In the genomic region with DNA sequence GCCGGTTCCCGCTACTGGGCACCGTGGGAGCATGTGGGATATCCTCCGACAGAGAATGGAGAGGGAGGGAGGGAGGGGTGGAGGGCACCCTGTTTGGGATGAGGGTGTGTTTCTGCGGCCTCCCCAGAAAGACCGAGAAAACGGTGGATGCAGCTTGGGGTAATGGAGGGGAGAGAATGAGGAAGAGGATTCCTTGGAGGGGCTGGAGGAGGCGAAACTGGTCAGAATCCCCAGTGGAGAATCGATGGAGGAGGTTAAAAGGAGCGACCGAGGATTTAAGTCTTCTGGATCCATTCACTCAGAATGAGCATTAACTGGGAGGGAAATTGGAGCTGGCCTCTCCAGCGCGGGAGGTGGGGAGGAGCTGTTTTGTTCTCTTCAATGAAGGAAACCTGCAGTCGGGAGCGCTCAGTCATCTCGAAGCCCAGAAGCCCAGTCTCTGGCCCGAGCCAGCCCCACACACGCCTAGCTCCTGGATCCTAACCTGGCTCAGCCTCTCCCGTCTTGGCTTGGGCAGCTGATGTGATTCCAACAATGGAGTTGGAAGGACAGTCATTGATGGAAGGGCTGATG, we compare ENCODE assay signal across 8 cellular contexts. TPM values are rescaled to one million over a fixed set of nuclear protein-coding genes. Genes with fewer than 3 reads are reported as not detected.
DNase-seq lines count a peak whose midpoint lies in the region; ATAC-seq and TF ChIP-seq lines count a peak whose summit lies in the region.

No MANE protein-coding gene starts in this region.

- no peaks in the 10 kb centered on the region for H3K9me3 Mint-ChIP-seq in T-helper 2 cell treated with Interferon-gamma antibody and Interleukin-4, amounts not matched to agents 5 μg/mL and 100 μg/mL, for 36 hours
- H3K9me3 Mint-ChIP-seq in effector memory CD8-positive, alpha-beta T cell, result no peaks in the 10 kb centered on the region

- intact Hi-C loops in OCI-LY7 (cut with micrococcal nuclease; ENCODE audit: unreplicated experiment), result no loop called here

- H3K27ac Mint-ChIP-seq in T-helper 2 cell treated with Interferon-gamma antibody and Interleukin-4, amounts not matched to agents 5 μg/mL and 100 μg/mL, for 36 hours, result peak overlapping the region; percentile 81
- peak overlapping the region; percentile 96 for H3K27ac Mint-ChIP-seq in effector memory CD8-positive, alpha-beta T cell

- H3K4me3 Mint-ChIP-seq in T-helper 2 cell treated with Interferon-gamma antibody and Interleukin-4, amounts not matched to agents 5 μg/mL and 100 μg/mL, for 36 hours, result peak overlapping the region; percentile 90
- peak overlapping the region; percentile 91 to 92 for H3K4me3 Mint-ChIP-seq in effector memory CD8-positive, alpha-beta T cell

- ATAC-seq in effector memory CD8-positive, alpha-beta T cell (replicated peaks), result no peak

- DNase-seq in T-helper 2 cell treated with Interferon-gamma antibody and Interleukin-4, amounts not matched to agents 5 μg/mL and 100 μg/mL, for 36 hours (ENCODE audit: low spot score), result no peak
- DNase-seq in T-helper 2 cell, result no peak
- no peak for DNase-seq in OCI-LY7 (ENCODE audit: low spot score)
- no peak for DNase-seq in effector memory CD8-positive, alpha-beta T cell
- DNase-seq in NAMALWA (ENCODE audit: low spot score), result no peak
- no peak for DNase-seq in SIG-M5 treated with dmso at 0.1 percent for 504 hours (lab: John Stamatoyannopoulos, UW; ENCODE audit: unreplicated experiment)

- BruUV-seq in OCI-LY7 (replicated peaks; lab: Mats Ljungman, UMichigan), result no TSS peak

- TF ChIP-seq CTCF in OCI-LY7 (conservative IDR thresholded peaks at IDR 0.05; ENCODE audit: low read length), result no peak

- H4K20me1 ChIP-seq in OCI-LY7 (ENCODE audit: insufficient read depth, low read length), result no peaks in the 10 kb centered on the region

- peak overlapping the region in 1 of 2 donors; percentile 84 for H3K9ac ChIP-seq in mucosa of rectum (ENCODE audit: low read depth in 1 of 2, low read length in 2 of 2)

- H3K9me3 ChIP-seq in OCI-LY7 (ENCODE audit: low read length) (no peaks in the 10 kb centered on the region), mucosa of rectum (ENCODE audit: control insufficient read depth in 2 of 2, low read length in 2 of 2) (no peaks in the 10 kb centered on the region)

- 6% methylated on average over 19 of the region's 19 CpGs for WGBS in urinary bladder

- H3K4me3 ChIP-seq in OCI-LY7 (ENCODE audit: low read depth, low read length, poor library complexity, severe bottlenecking) (peak overlapping the region; percentile 70), mucosa of rectum (ENCODE audit: low read length in 2 of 2) (peak overlapping the region; percentile 79 to 81), urinary bladder (ENCODE audit: low read depth, low read length) (peak overlapping the region; percentile 28)

- no peaks in the 10 kb centered on the region for H3K79me2 ChIP-seq in OCI-LY7 (ENCODE audit: insufficient read depth, low read depth, low read length)

- H3K4me1 ChIP-seq in OCI-LY7 (ENCODE audit: insufficient read depth, low read length, poor library complexity, severe bottlenecking), result peaks cover 25% of the 10 kb centered on the region
- H3K4me1 ChIP-seq in mucosa of rectum (ENCODE audit: control insufficient read depth in 2 of 2, insufficient read depth in 2 of 2, low read length in 2 of 2), result peaks cover 8 to 11% of the 10 kb centered on the region in 2 donors
- H3K4me1 ChIP-seq in urinary bladder (ENCODE audit: insufficient read depth), result peaks cover 2% of the 10 kb centered on the region

- POLR2A ChIA-PET in OCI-LY7 (lab: Charles Lee), result interaction anchor here (0.6 to 1.3 kb wide), 3 partner anchors 16 to 36 kb away, joined by 3 read pairs; no protein-coding TSS in a partner anchor

- H3K36me3 ChIP-seq in OCI-LY7 (ENCODE audit: insufficient read depth, low read length) (no peaks in the 10 kb centered on the region), mucosa of rectum (ENCODE audit: control insufficient read depth in 2 of 2, insufficient read depth in 2 of 2, low read length in 2 of 2) (no peaks in the 10 kb centered on the region), urinary bladder (ENCODE audit: insufficient read depth) (no peaks in the 10 kb centered on the region)

- peak overlapping the region; percentile 99 for H2AFZ ChIP-seq in OCI-LY7 (ENCODE audit: low read length)

- H3K27me3 Mint-ChIP-seq in T-helper 2 cell treated with Interferon-gamma antibody and Interleukin-4, amounts not matched to agents 5 μg/mL and 100 μg/mL, for 36 hours (ENCODE audit: low read depth), result peaks cover 14% of the 10 kb centered on the region
- peaks cover 0 to 13% of the 10 kb centered on the region in 2 donors for H3K27me3 Mint-ChIP-seq in effector memory CD8-positive, alpha-beta T cell

- peaks cover 6% of the 10 kb centered on the region for H3K36me3 Mint-ChIP-seq in T-helper 2 cell treated with Interferon-gamma antibody and Interleukin-4, amounts not matched to agents 5 μg/mL and 100 μg/mL, for 36 hours (ENCODE audit: low read depth)
- H3K36me3 Mint-ChIP-seq in effector memory CD8-positive, alpha-beta T cell (ENCODE audit: insufficient read depth), result peaks cover 20% of the 10 kb centered on the region

- H3K27ac ChIP-seq in OCI-LY7 (ENCODE audit: low read depth, low read length, poor library complexity, severe bottlenecking), result no peak overlapping the region
- peak overlapping the region in 1 of 2 donors; percentile 38 for H3K27ac ChIP-seq in mucosa of rectum (ENCODE audit: low read depth in 2 of 2, low read length in 2 of 2)
- no peak overlapping the region for H3K27ac ChIP-seq in urinary bladder (ENCODE audit: low read depth)

- H3K9me2 ChIP-seq in OCI-LY7 (ENCODE audit: insufficient read depth, low read length), result no peaks in the 10 kb centered on the region

- no peaks in the 10 kb centered on the region for H3K27me3 ChIP-seq in mucosa of rectum (ENCODE audit: control insufficient read depth in 2 of 2, insufficient read depth in 2 of 2, low read length in 2 of 2)

- peaks cover 30% of the 10 kb centered on the region for H3K4me1 Mint-ChIP-seq in T-helper 2 cell treated with Interferon-gamma antibody and Interleukin-4, amounts not matched to agents 5 μg/mL and 100 μg/mL, for 36 hours (ENCODE audit: low read depth)
- H3K4me1 Mint-ChIP-seq in effector memory CD8-positive, alpha-beta T cell (ENCODE audit: low read depth in 2 of 2), result peaks cover 19 to 22% of the 10 kb centered on the region in 2 donors

- peak overlapping the region; percentile 92 for H3K4me2 ChIP-seq in OCI-LY7 (ENCODE audit: low read length)

- CTCF ChIA-PET in OCI-LY7 (lab: Charles Lee; ENCODE audit: unreplicated experiment), result no interaction called here

RNA-seq across cellular contexts. Expression of gene ARG2, which starts 0.6 kb away (rescaled TPM):
- total RNA-seq in OCI-LY7 (2014; rRNA removed; shearing (Covaris generic)), result 2.9 and 4.2 TPM in 2 replicates
- total RNA-seq in OCI-LY7 (2022) (2.0 and 3.4 TPM in 2 replicates), urinary bladder (2.1 TPM)
- 4.7 TPM for polyA plus RNA-seq in urinary bladder

RNA-seq across cellular contexts. Expression of gene PIGH, which starts 20.2 kb away (rescaled TPM):
- total RNA-seq in OCI-LY7 (2014; rRNA removed; shearing (Covaris generic)), result 19.7 and 23.0 TPM in 2 replicates
- total RNA-seq in OCI-LY7 (2022), result 12.0 and 15.5 TPM in 2 replicates
- total RNA-seq in urinary bladder, result 26.3 TPM
- polyA plus RNA-seq in urinary bladder, result 26.0 TPM

RNA-seq across cellular contexts. Expression of gene VTI1B, which starts 54.1 kb away (rescaled TPM):
- total RNA-seq in OCI-LY7 (2014; rRNA removed; shearing (Covaris generic)), result 41.5 and 50.5 TPM in 2 replicates
- total RNA-seq in OCI-LY7 (2022) (80.2 and 93.3 TPM in 2 replicates), urinary bladder (39.2 TPM)
- polyA plus RNA-seq in urinary bladder, result 79.1 TPM

Comparison
In these comparisons a context has a peak if more than half of its experiments do, and no peak if none do; other contexts are left out.
1. H3K4me3 ChIP-seq: peak in every context shown above with its lines; median percentile 80 in mucosa of rectum; 70 in OCI-LY7; 28 in urinary bladder.